In the genomic region with DNA sequence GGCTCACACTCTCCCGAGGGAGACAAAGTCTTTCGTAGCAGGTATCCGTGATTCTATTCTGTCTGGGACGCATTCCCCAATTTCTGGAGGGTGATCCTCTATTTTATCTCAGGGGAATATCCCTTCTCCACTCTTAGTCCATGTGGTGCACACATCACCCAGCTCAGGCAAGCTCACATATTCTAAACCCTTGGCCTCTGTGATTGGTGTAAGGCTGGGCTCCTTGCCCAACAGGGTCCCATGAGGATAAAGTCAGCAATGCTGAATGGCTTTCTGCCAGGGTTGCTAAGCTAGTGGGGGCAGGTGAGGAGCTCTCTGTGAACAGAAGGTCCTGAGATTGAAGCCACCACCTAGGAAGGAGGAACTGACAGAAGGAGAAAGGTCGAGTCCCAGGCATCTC, we compare ENCODE assay signal across 15 cellular contexts.
DNase-seq lines count a peak whose midpoint lies in the region; ATAC-seq and TF ChIP-seq lines count a peak whose summit lies in the region.
"Had no signal": no experiment of that assay in that cellular context is flagged by ENCODE, and none has a peak within 500 bp of the region (broad histone marks: within the 10 kb centered on the region; RNA-seq: fewer than 3 reads in every experiment).

No MANE protein-coding gene starts in this region.

- H3K9me2 ChIP-seq in Karpas-422 (replicated peaks; ENCODE audit: insufficient read depth, low read length), result no peaks in the 10 kb centered on the region

- CTCF ChIA-PET in activated CD8-positive, alpha-beta memory T cell treated with anti-CD3 and anti-CD28 coated beads, Interleukin-2, amount 10 ng/mL, durations not matched to agents 7 days and 5 days (lab: Charles Lee), result no interaction called here

- H3K27ac Mint-ChIP-seq in activated CD8-positive, alpha-beta memory T cell treated with anti-CD3 and anti-CD28 coated beads, Interleukin-2, amount 10 ng/mL, durations not matched to agents 7 days and 5 days, result no peak overlapping the region

- no peaks in the 10 kb centered on the region for H3K9me3 ChIP-seq in BE2C
- peaks cover 3% of the 10 kb centered on the region; the same call in 1 of the 2 replicates for H3K9me3 ChIP-seq in Karpas-422 (ENCODE audit: low read length)
- H3K9me3 ChIP-seq: breast epithelium, mucosa of descending colon had no signal

- no peak overlapping the region for H3K9ac ChIP-seq in Karpas-422 (ENCODE audit: low read length)

- no peak overlapping the region for H3K4me2 ChIP-seq in Karpas-422 (ENCODE audit: low read depth, low read length, poor library complexity, severe bottlenecking)

- DNase-seq in BE2C (peak; percentile 60), Karpas-422 (peak; percentile 64), NCI-H446 (lab: John Stamatoyannopoulos, UW) (peak; percentile 16 to 77), fibroblast of the conjunctiva (ENCODE audit: low read depth) (peak; percentile 16), dermis blood vessel endothelial cell (no peak), NCI-H748 treated with DMSO at 0.1 percent for 48 hours (lab: John Stamatoyannopoulos, UW) (no peak)
- no peak for DNase-seq in activated CD8-positive, alpha-beta memory T cell treated with anti-CD3 and anti-CD28 coated beads, Interleukin-2, amount 10 ng/mL, durations not matched to agents 7 days and 5 days
- DNase-seq: activated CD4-positive, CD25-positive, alpha-beta regulatory T cell treated with anti-CD3 and anti-CD28 coated beads, Interleukin-2, amount 50 U/mL, for 72 hours; mucosa of descending colon; stimulated activated naive CD8-positive, alpha-beta T cell treated with anti-CD3 and anti-CD28 coated beads, Interleukin-15, Interleukin-2, amounts not matched to agents 100 U/mL and 50 U/mL, for 24 hours; T1000; transverse colon had no signal

- H3K79me2 ChIP-seq in Karpas-422 (ENCODE audit: low read length), result no peaks in the 10 kb centered on the region

- H4K20me1 ChIP-seq in Karpas-422 (ENCODE audit: insufficient read depth, low read depth, low read length), result no peaks in the 10 kb centered on the region

- H3K4me1 ChIP-seq in BE2C, result no peaks in the 10 kb centered on the region
- H3K4me1 ChIP-seq in Karpas-422 (ENCODE audit: low read length), result no peaks in the 10 kb centered on the region; the same call in 1 of the 2 replicates
- H3K4me1 ChIP-seq: breast epithelium, transverse colon had no signal

- H3K27me3 Mint-ChIP-seq in activated CD8-positive, alpha-beta memory T cell treated with anti-CD3 and anti-CD28 coated beads, Interleukin-2, amount 10 ng/mL, durations not matched to agents 7 days and 5 days, result peaks cover 4% of the 10 kb centered on the region

- no peaks in the 10 kb centered on the region for H3K36me3 ChIP-seq in BE2C
- no peaks in the 10 kb centered on the region for H3K36me3 ChIP-seq in Karpas-422 (ENCODE audit: insufficient read depth, low read length)
- H3K36me3 ChIP-seq: breast epithelium, transverse colon had no signal

- H3K27me3 ChIP-seq in BE2C (no peaks in the 10 kb centered on the region), Karpas-422 (ENCODE audit: low read length) (no peaks in the 10 kb centered on the region)
- H3K27me3 ChIP-seq: breast epithelium had no signal

- H2AFZ ChIP-seq in Karpas-422 (ENCODE audit: low read length), result no peak overlapping the region

- H3K4me1 Mint-ChIP-seq in activated CD8-positive, alpha-beta memory T cell treated with anti-CD3 and anti-CD28 coated beads, Interleukin-2, amount 10 ng/mL, durations not matched to agents 7 days and 5 days, result peaks cover 1% of the 10 kb centered on the region

- H3K27ac ChIP-seq in Karpas-422 (ENCODE audit: low read length), result no peak overlapping the region
- H3K27ac ChIP-seq: breast epithelium, transverse colon had no signal

- no peak overlapping the region for H3K4me3 Mint-ChIP-seq in activated CD8-positive, alpha-beta memory T cell treated with anti-CD3 and anti-CD28 coated beads, Interleukin-2, amount 10 ng/mL, durations not matched to agents 7 days and 5 days

- ATAC-seq in HG03108 (IDR thresholded peaks at IDR 0.05; ENCODE audit: unreplicated experiment), result no peak
- ATAC-seq in activated CD8-positive, alpha-beta memory T cell treated with anti-CD3 and anti-CD28 coated beads, Interleukin-2, amount 10 ng/mL, durations not matched to agents 7 days and 5 days, result no peak
- ATAC-seq: K562; mucosa of descending colon; stimulated activated naive CD8-positive, alpha-beta T cell treated with anti-CD3 and anti-CD28 coated beads, Interleukin-15, Interleukin-2, amounts not matched to agents 100 U/mL and 50 U/mL, for 24 hours had no signal

- no peaks in the 10 kb centered on the region for H3K36me3 Mint-ChIP-seq in activated CD8-positive, alpha-beta memory T cell treated with anti-CD3 and anti-CD28 coated beads, Interleukin-2, amount 10 ng/mL, durations not matched to agents 7 days and 5 days

- no peak for TF ChIP-seq CTCF in BE2C (IDR thresholded peaks at IDR 0.05; ENCODE audit: low read depth, low read length)

- H3K9me3 Mint-ChIP-seq in activated CD8-positive, alpha-beta memory T cell treated with anti-CD3 and anti-CD28 coated beads, Interleukin-2, amount 10 ng/mL, durations not matched to agents 7 days and 5 days (ENCODE audit: low read depth), result no peaks in the 10 kb centered on the region

- H3K4me3 ChIP-seq in BE2C (ENCODE audit: low read depth, low read length) (no peak overlapping the region), Karpas-422 (ENCODE audit: low read length) (no peak overlapping the region)
- H3K4me3 ChIP-seq: breast epithelium, K562, mucosa of descending colon, transverse colon had no signal

Comparison
In these comparisons a context has a peak if more than half of its experiments do, and no peak if none do; other contexts are left out.
1. DNase-seq: peak in BE2C (single experiment), Karpas-422 (single experiment), NCI-H446 (2 of 2) and fibroblast of the conjunctiva (single experiment); none in dermis blood vessel endothelial cell (single experiment), NCI-H748 treated with DMSO at 0.1 percent for 48 hours (single experiment) and activated CD8-positive, alpha-beta memory T cell treated with anti-CD3 and anti-CD28 coated beads, Interleukin-2, amount 10 ng/mL, durations not matched to agents 7 days and 5 days (single experiment).